ENCODE assay signal across 13 cellular contexts in the genomic region with DNA sequence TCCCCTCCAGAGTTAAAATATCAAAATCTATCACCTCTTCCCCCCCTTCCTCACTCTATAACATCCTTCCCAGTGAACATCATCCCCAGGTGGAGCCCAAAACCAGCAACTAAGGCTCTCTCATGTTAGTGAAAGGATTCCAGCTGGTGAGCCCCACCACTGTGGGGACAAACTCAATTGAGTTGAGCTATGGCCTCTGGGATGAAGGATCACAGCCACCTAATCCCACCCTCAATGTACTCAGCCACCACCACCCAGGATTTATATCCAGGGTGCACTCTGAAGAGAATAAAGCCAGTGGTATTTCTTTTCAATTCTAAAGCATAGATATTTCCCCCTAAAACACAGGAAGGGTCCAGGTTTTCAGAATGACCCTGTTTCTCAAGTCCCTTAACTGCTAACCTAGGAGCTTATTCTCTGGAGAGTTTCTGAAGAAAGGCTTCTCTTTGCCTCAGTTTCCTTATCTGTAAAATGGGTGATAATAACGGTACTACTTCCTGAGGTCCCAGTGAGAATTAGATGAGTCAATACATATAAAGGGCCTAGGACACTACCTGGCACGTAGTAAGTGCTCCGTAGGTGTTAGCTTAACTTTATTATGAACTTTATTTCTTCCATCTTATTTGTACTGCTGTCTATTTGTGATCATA. TPM values are rescaled to one million over a fixed set of nuclear protein-coding genes. Genes with fewer than 3 reads are reported as not detected.
DNase-seq lines count a peak whose midpoint lies in the region; ATAC-seq and TF ChIP-seq lines count a peak whose summit lies in the region.
"Had no signal": no experiment of that assay in that cellular context is flagged by ENCODE, and none has a peak within 500 bp of the region (broad histone marks: within the 10 kb centered on the region; RNA-seq: fewer than 3 reads in every experiment).

No MANE protein-coding gene starts in this region.

- POLR2A ChIA-PET in A673 (lab: Charles Lee; ENCODE audit: low non-redundant PET) (no interaction called here), PC-9 (lab: Charles Lee; ENCODE audit: unreplicated experiment) (interaction anchor here (1.3 to 1.6 kb wide), 2 partner anchors 54 to 304 kb away, joined by 5 to 6 read pairs; no protein-coding TSS in a partner anchor)

- peaks cover 7 to 28% (median 16%) of the 10 kb centered on the region in 4 donors for H3K4me1 Mint-ChIP-seq in CD4-positive, CD25-positive, alpha-beta regulatory T cell

- H3K9me3 Mint-ChIP-seq in CD4-positive, CD25-positive, alpha-beta regulatory T cell, result no peaks in the 10 kb centered on the region
- H3K9me3 Mint-ChIP-seq: activated T-cell treated with anti-CD3 and anti-CD28 coated beads, Interleukin-2, amount 50 U/mL, for 72 hours; effector memory CD8-positive, alpha-beta T cell had no signal

- peak overlapping the region; percentile 92; the same call in 1 of the 2 replicates for H3K9ac ChIP-seq in iPS-20b (ENCODE audit: low read depth, low read length)

- peak overlapping the region; percentile 94 for H3K4me2 ChIP-seq in PC-9

- TF ChIP-seq CTCF in A673 (conservative IDR thresholded peaks at IDR 0.05; ENCODE audit: low read depth, low read length) (no peak), PC-9 (conservative IDR thresholded peaks at IDR 0.05) (no peak)

- no peak overlapping the region for H2AFZ ChIP-seq in PC-9

- no peaks in the 10 kb centered on the region for H3K4me1 ChIP-seq in A673 (ENCODE audit: insufficient read depth, low read length, poor library complexity, severe bottlenecking)
- peaks cover 42% of the 10 kb centered on the region for H3K4me1 ChIP-seq in CD4-positive, CD25-positive, alpha-beta regulatory T cell (ENCODE audit: control insufficient read depth, insufficient read depth, low read length, poor library complexity, severe bottlenecking)
- peaks cover 13% of the 10 kb centered on the region for H3K4me1 ChIP-seq in PC-9 (replicated peaks; ENCODE audit: insufficient read depth)
- H3K4me1 ChIP-seq in iPS-20b (ENCODE audit: insufficient read depth, low read length), result peaks cover 8% of the 10 kb centered on the region; the same call in 1 of the 2 replicates

- no TSS peak for BruUV-seq in A673 (replicated peaks; lab: Mats Ljungman, UMichigan)
- BruUV-seq in PC-9 (replicated peaks; lab: Mats Ljungman, UMichigan), result no TSS peak

- intact Hi-C loops in A673 (cut with micrococcal nuclease; ENCODE audit: unreplicated experiment) (no loop called here), PC-9 (cut with micrococcal nuclease; ENCODE audit: unreplicated experiment) (loop anchor here (10.0 kb wide), 1 partner anchor 281 kb away; no protein-coding TSS in a partner anchor)

- H3K27ac Mint-ChIP-seq in CD4-positive, CD25-positive, alpha-beta regulatory T cell, result peak overlapping the region in 1 of 3 donors; percentile 45
- H3K27ac Mint-ChIP-seq: activated T-cell treated with anti-CD3 and anti-CD28 coated beads, Interleukin-2, amount 50 U/mL, for 72 hours; effector memory CD8-positive, alpha-beta T cell had no signal

- ATAC-seq in CD4-positive, CD25-positive, alpha-beta regulatory T cell (ENCODE audit: low read depth in 2 of 2), result no peak
- ATAC-seq in HG03097 (IDR thresholded peaks at IDR 0.05; ENCODE audit: low FRiP score, unreplicated experiment) (no peak), HG02970 (IDR thresholded peaks at IDR 0.05; ENCODE audit: low FRiP score, unreplicated experiment) (no peak)
- ATAC-seq: activated T-cell treated with anti-CD3 and anti-CD28 coated beads, Interleukin-2, amount 50 U/mL, for 72 hours; effector memory CD8-positive, alpha-beta T cell; gastrocnemius medialis; stimulated activated naive CD8-positive, alpha-beta T cell treated with anti-CD3 and anti-CD28 coated beads, Interleukin-15, Interleukin-2, amounts not matched to agents 100 U/mL and 50 U/mL, for 24 hours had no signal

- no peaks in the 10 kb centered on the region for H3K27me3 Mint-ChIP-seq in CD4-positive, CD25-positive, alpha-beta regulatory T cell
- H3K27me3 Mint-ChIP-seq: effector memory CD8-positive, alpha-beta T cell had no signal

- no peaks in the 10 kb centered on the region for H3K27me3 ChIP-seq in A673 (replicated peaks; ENCODE audit: insufficient read depth, low read depth, low read length, poor library complexity)
- H3K27me3 ChIP-seq in CD4-positive, CD25-positive, alpha-beta regulatory T cell (ENCODE audit: control insufficient read depth, insufficient read depth, low read length), result no peaks in the 10 kb centered on the region
- no peaks in the 10 kb centered on the region for H3K27me3 ChIP-seq in PC-9 (ENCODE audit: insufficient read depth, low read depth)
- H3K27me3 ChIP-seq in iPS-20b (ENCODE audit: insufficient read depth, low read length), result no peaks in the 10 kb centered on the region
- H3K27me3 ChIP-seq: gastrocnemius medialis had no signal

- no peaks in the 10 kb centered on the region for H3K36me3 Mint-ChIP-seq in CD4-positive, CD25-positive, alpha-beta regulatory T cell

- DNase-seq in A673 (ENCODE audit: low spot score) (no peak), PC-9 (no peak)
- DNase-seq in CD4-positive, CD25-positive, alpha-beta regulatory T cell, result no peak
- DNase-seq in activated effector memory CD4-positive, alpha-beta T cell treated with Interleukin-2 at 50 U/mL for 16 hours, result no peak
- DNase-seq: activated T-cell treated with anti-CD3 and anti-CD28 coated beads, Interleukin-2, amount 50 U/mL, for 72 hours; COR-L47; effector memory CD8-positive, alpha-beta T cell; gastrocnemius medialis; SIG-M5; stimulated activated naive CD8-positive, alpha-beta T cell treated with anti-CD3 and anti-CD28 coated beads, Interleukin-15, Interleukin-2, amounts not matched to agents 100 U/mL and 50 U/mL, for 24 hours had no signal

- no peaks in the 10 kb centered on the region for H4K20me1 ChIP-seq in PC-9 (ENCODE audit: insufficient read depth)

- CTCF ChIA-PET in A673 (lab: Charles Lee), result interaction anchor here (0.5 kb wide), 1 partner anchor 1901 kb away, joined by 3 read pairs; no protein-coding TSS in a partner anchor
- CTCF ChIA-PET in PC-9 (lab: Charles Lee), result no interaction called here

- peak overlapping the region in 2 of 4 donors; percentile 14 to 22 for H3K4me3 Mint-ChIP-seq in CD4-positive, CD25-positive, alpha-beta regulatory T cell
- H3K4me3 Mint-ChIP-seq: activated T-cell treated with anti-CD3 and anti-CD28 coated beads, Interleukin-2, amount 50 U/mL, for 72 hours; effector memory CD8-positive, alpha-beta T cell had no signal

- H3K4me3 ChIP-seq in A673 (ENCODE audit: low read depth, low read length, poor library complexity, severe bottlenecking), result peak overlapping the region; percentile 68
- H3K4me3 ChIP-seq in CD4-positive, CD25-positive, alpha-beta regulatory T cell (ENCODE audit: low read depth, low read length), result peak overlapping the region; percentile 96
- H3K4me3 ChIP-seq in PC-9, result no peak overlapping the region
- no peak overlapping the region; the same call in 1 of the 2 replicates for H3K4me3 ChIP-seq in iPS-20b (ENCODE audit: low read length)

- no peaks in the 10 kb centered on the region for H3K9me2 ChIP-seq in PC-9 (ENCODE audit: insufficient read depth)

- H3K36me3 ChIP-seq in A673 (ENCODE audit: insufficient read depth, low read length, poor library complexity, severe bottlenecking) (no peaks in the 10 kb centered on the region), PC-9 (ENCODE audit: low read depth) (no peaks in the 10 kb centered on the region), iPS-20b (ENCODE audit: insufficient read depth, low read depth, low read length) (no peaks in the 10 kb centered on the region)
- no peaks in the 10 kb centered on the region for H3K36me3 ChIP-seq in CD4-positive, CD25-positive, alpha-beta regulatory T cell (ENCODE audit: control insufficient read depth, insufficient read depth, low read length)
- H3K36me3 ChIP-seq: gastrocnemius medialis had no signal

- H3K9me3 ChIP-seq in A673 (ENCODE audit: low read depth, low read length, poor library complexity, severe bottlenecking) (no peaks in the 10 kb centered on the region), PC-9 (ENCODE audit: insufficient read depth, low read depth) (no peaks in the 10 kb centered on the region), iPS-20b (ENCODE audit: insufficient read depth, low read depth, low read length) (no peaks in the 10 kb centered on the region)
- no peaks in the 10 kb centered on the region for H3K9me3 ChIP-seq in CD4-positive, CD25-positive, alpha-beta regulatory T cell (ENCODE audit: control insufficient read depth in 2 of 2, low read length in 2 of 2)
- H3K9me3 ChIP-seq: gastrocnemius medialis had no signal

- H3K79me2 ChIP-seq in PC-9 (ENCODE audit: low read depth), result peaks cover 20% of the 10 kb centered on the region

- peaks cover 38% of the 10 kb centered on the region for H3F3A ChIP-seq in PC-9 (ENCODE audit: insufficient read depth, low read depth)

- H3K27ac ChIP-seq in A673 (ENCODE audit: low read depth, low read length, poor library complexity, severe bottlenecking), result peak overlapping the region; percentile 98
- peak overlapping the region; percentile 34 for H3K27ac ChIP-seq in CD4-positive, CD25-positive, alpha-beta regulatory T cell (ENCODE audit: insufficient read depth, low read length, poor library complexity, severe bottlenecking)
- H3K27ac ChIP-seq in PC-9, result peak overlapping the region; percentile 97; the same call in 1 of the 2 replicates
- H3K27ac ChIP-seq in iPS-20b (ENCODE audit: low read length), result no peak overlapping the region

RNA-seq across cellular contexts. Expression of a gene that starts 15.6 kb away (rescaled TPM):
- total RNA-seq in A673 (2021) (15.7 and 18.8 TPM in 2 replicates), PC-9 (2021) (16.2 and 23.7 TPM in 2 replicates)
- total RNA-seq in CD4-positive, CD25-positive, alpha-beta regulatory T cell, result 6.2 TPM
- polyA plus RNA-seq in CD4-positive, CD25-positive, alpha-beta regulatory T cell, result 10 to 100 TPM; 37.9 to 47.8 (median 39.5) TPM

RNA-seq across cellular contexts. Expression of a gene that starts 33.9 kb away (rescaled TPM):
- total RNA-seq in A673 (2021) (33.1 and 35.4 TPM in 2 replicates), PC-9 (2021) (0.20 and 0.33 TPM in 2 replicates)
- total RNA-seq in CD4-positive, CD25-positive, alpha-beta regulatory T cell, result 3.3 TPM
- polyA plus RNA-seq in CD4-positive, CD25-positive, alpha-beta regulatory T cell, result 1 to 10 TPM in 3 of 4 donors, under 1 TPM in 1; 0.91 to 2.7 (median 1.4) TPM

RNA-seq across cellular contexts. Expression of a gene that starts 43.9 kb away (rescaled TPM):
- total RNA-seq in A673 (2021) (124 and 137 TPM in 2 replicates), PC-9 (2021) (50.8 and 73.1 TPM in 2 replicates)
- 56.0 TPM for total RNA-seq in CD4-positive, CD25-positive, alpha-beta regulatory T cell
- polyA plus RNA-seq in CD4-positive, CD25-positive, alpha-beta regulatory T cell, result 100 to 1,000 TPM in 1 of 4 donors, 10 to 100 TPM in 3; 81.8 to 103 (median 87.4) TPM

RNA-seq across cellular contexts. Expression of a gene that starts 53.0 kb away (rescaled TPM):
- total RNA-seq in A673 (2021) (5.6 and 6.5 TPM in 2 replicates), PC-9 (2021) (16.0 and 18.2 TPM in 2 replicates)
- total RNA-seq in CD4-positive, CD25-positive, alpha-beta regulatory T cell, result 0.47 TPM
- under 1 TPM; 0.13 to 0.98 (median 0.48) TPM for polyA plus RNA-seq in CD4-positive, CD25-positive, alpha-beta regulatory T cell

Comparison
In these comparisons a context has a peak if more than half of its experiments do, and no peak if none do; other contexts are left out.
1. H3K4me3 ChIP-seq: peak in A673 (single experiment) and CD4-positive, CD25-positive, alpha-beta regulatory T cell (single experiment); none in PC-9 (single experiment) and iPS-20b (single experiment).